In genomic region chrX:12770440-12770839, GRCh38 we compare ENCODE assay signal across 8 cellular contexts. TPM values are rescaled to one million over a fixed set of nuclear protein-coding genes. Genes with fewer than 3 reads are reported as not detected.
DNase-seq lines count a peak whose midpoint lies in the region; ATAC-seq and TF ChIP-seq lines count a peak whose summit lies in the region.

No MANE protein-coding gene starts in this region.

- H3K36me3 ChIP-seq in GM23248 (ENCODE audit: low read depth): no peaks in the 10 kb centered on the region
- H3K36me3 ChIP-seq in upper lobe of left lung: no peaks in the 10 kb centered on the region

- H4K20me1 ChIP-seq in GM23248 (ENCODE audit: insufficient read depth): no peaks in the 10 kb centered on the region

- ATAC-seq in foreskin keratinocyte: no peak
- peak in 1 of 2 donors; percentile 51 for ATAC-seq in upper lobe of left lung (ENCODE audit: low FRiP score in 2 of 2)
- ATAC-seq in GM18873 (IDR thresholded peaks at IDR 0.05; ENCODE audit: low FRiP score, unreplicated experiment): no peak
- ATAC-seq in HG03460 (IDR thresholded peaks at IDR 0.05; ENCODE audit: unreplicated experiment): no peak

- TF ChIP-seq CTCF in foreskin keratinocyte (conservative IDR thresholded peaks at IDR 0.05) (peak; percentile 61), upper lobe of left lung (IDR thresholded peaks at IDR 0.05) (peak in 4 of 6 experiments; percentile 21 to 48 (median 30))

- no peak for TF ChIP-seq POLR2A in upper lobe of left lung (IDR thresholded peaks at IDR 0.05)

- in situ Hi-C loops in GM23248 (cut with MboI): no loop called here

- TF ChIP-seq EP300 in upper lobe of left lung (IDR thresholded peaks at IDR 0.05): no peak

- H3K4me2 ChIP-seq in GM23248 (ENCODE audit: unreplicated experiment): no peak overlapping the region

- no peaks in the 10 kb centered on the region for H3K4me1 ChIP-seq in GM23248 (ENCODE audit: insufficient read depth)
- no peaks in the 10 kb centered on the region for H3K4me1 ChIP-seq in foreskin keratinocyte
- no peaks in the 10 kb centered on the region for H3K4me1 ChIP-seq in upper lobe of left lung

- H3K9me3 ChIP-seq in GM23248 (ENCODE audit: low read depth) (no peaks in the 10 kb centered on the region), upper lobe of left lung (no peaks in the 10 kb centered on the region)

- H3K27ac ChIP-seq in GM23248: no peak overlapping the region
- no peak overlapping the region for H3K27ac ChIP-seq in foreskin keratinocyte
- no peak overlapping the region for H3K27ac ChIP-seq in upper lobe of left lung

- H3K27me3 ChIP-seq in GM23248 (replicated peaks; ENCODE audit: insufficient read depth): no peaks in the 10 kb centered on the region
- no peaks in the 10 kb centered on the region for H3K27me3 ChIP-seq in foreskin keratinocyte
- no peaks in the 10 kb centered on the region for H3K27me3 ChIP-seq in upper lobe of left lung

- no peaks in the 10 kb centered on the region for H3K79me2 ChIP-seq in GM23248 (ENCODE audit: insufficient read depth)

- no peak overlapping the region for H3K9ac ChIP-seq in GM23248

- no peaks in the 10 kb centered on the region for H3F3A ChIP-seq in GM23248 (ENCODE audit: insufficient read depth)

- H2AFZ ChIP-seq in GM23248: no peak overlapping the region

- H3K4me3 ChIP-seq in GM23248: no peak overlapping the region
- no peak overlapping the region for H3K4me3 ChIP-seq in upper lobe of left lung

- H3K9me2 ChIP-seq in GM23248 (ENCODE audit: insufficient read depth): no peaks in the 10 kb centered on the region

- peak; percentile 20 for DNase-seq in Ammon's horn (ENCODE audit: low spot score)
- DNase-seq in GM23248: peak; percentile 43
- DNase-seq in RKO (ENCODE audit: low spot score): peak; percentile 37
- DNase-seq in foreskin keratinocyte: peak in 1 of 2 donors; percentile 15
- DNase-seq in upper lobe of left lung: no peak
- no peak for DNase-seq in stimulated activated naive CD4-positive, alpha-beta T cell treated with Interleukin-2 at 50 U/mL for 16 hours (lab: John Stamatoyannopoulos, UW)

- WGBS in GM23248 (ENCODE audit: low coverage in 1 of 2, low lambda C conversion rate in 2 of 2, missing lambda C conversion rate in 2 of 2), 2 experiments: 22 to 23% methylated on average over 5 of the region's 5 CpGs
- 37 to 44% methylated on average over 4 to 5 of the region's 5 CpGs for WGBS in upper lobe of left lung, 2 donors

RNA-seq across cellular contexts. Expression of gene PRPS2, which starts 20.8 kb away (rescaled TPM):
- 20.1 and 22.5 TPM in 2 replicates for total RNA-seq in GM23248 (2014; rRNA removed; shearing (Covaris generic))
- polyA plus RNA-seq in GM23248 (2016; fragmentation: Nextera tagmentation; extraction: Ambion mirVana) (20.6 and 21.1 TPM in 2 replicates), foreskin keratinocyte (28.2 and 34.0 TPM in 2 replicates)
- total RNA-seq in foreskin keratinocyte (61.7 and 65.6 TPM in 2 replicates), upper lobe of left lung (10 to 100 TPM in 5 of 6 donors, 1 to 10 TPM in 1; 5.2 to 27.4 (median 22.6) TPM)

Comparison
In these comparisons a context has a peak if more than half of its experiments do, and no peak if none do; other contexts are left out.
1. DNase-seq: peak in Ammon's horn (single experiment), GM23248 (single experiment) and RKO (single experiment); none in upper lobe of left lung (0 of 2) and stimulated activated naive CD4-positive, alpha-beta T cell treated with Interleukin-2 at 50 U/mL for 16 hours (single experiment).